In genomic region chr21:45081636-45082035, GRCh38 we compare ENCODE assay signal across 17 cellular contexts. TPM values are rescaled to one million over a fixed set of nuclear protein-coding genes. Genes with fewer than 3 reads are reported as not detected.
DNase-seq lines count a peak whose midpoint lies in the region; ATAC-seq and TF ChIP-seq lines count a peak whose summit lies in the region.
"Had no signal": no experiment of that assay in that cellular context is flagged by ENCODE, and none has a peak within 500 bp of the region (broad histone marks: within the 10 kb centered on the region; RNA-seq: fewer than 3 reads in every experiment).

No MANE protein-coding gene starts in this region.

- H3K36me3 ChIP-seq in SJSA1 (peaks cover 13% of the 10 kb centered on the region), skeletal muscle satellite cell (ENCODE audit: insufficient read depth, low read length) (peaks cover 46% of the 10 kb centered on the region)

- no peak for TF ChIP-seq CTCF in chondrocyte (IDR thresholded peaks at IDR 0.05)

- CTCF ChIA-PET in activated CD4-positive, alpha-beta T cell treated with anti-CD3 and anti-CD28 coated beads, Interleukin-2, amount 10 ng/mL, durations not matched to agents 7 days and 5 days (lab: Charles Lee) = no interaction called here

- peak overlapping the region; percentile 8 for H3K9ac ChIP-seq in skeletal muscle satellite cell (ENCODE audit: low read depth, low read length)

- H3K4me1 ChIP-seq in SJSA1 (replicated peaks) (peaks cover 14% of the 10 kb centered on the region), skeletal muscle satellite cell (ENCODE audit: control insufficient read depth, insufficient read depth, low read length) (peaks cover 70% of the 10 kb centered on the region)

- no peaks in the 10 kb centered on the region for H3K27me3 Mint-ChIP-seq in activated CD4-positive, alpha-beta T cell treated with anti-CD3 and anti-CD28 coated beads, Interleukin-2, amount 10 ng/mL, durations not matched to agents 7 days and 5 days
- no peaks in the 10 kb centered on the region for H3K27me3 Mint-ChIP-seq in chondrocyte (ENCODE audit: low read depth)
- H3K27me3 Mint-ChIP-seq: stimulated activated memory B cell treated with anti-CD40 and anti-IgM and Interleukin-4, amounts not matched to agents 10 μg/mL and 1 μg/mL and 100 μg/mL, for 72 hours had no signal

- POLR2A ChIA-PET in activated CD4-positive, alpha-beta T cell treated with anti-CD3 and anti-CD28 coated beads, Interleukin-2, amount 10 ng/mL, durations not matched to agents 7 days and 5 days (lab: Charles Lee) = interaction anchor here (0.7 kb wide), 1 partner anchor 1242 kb away, joined by 5 read pairs; no protein-coding TSS in a partner anchor

- H3K27ac Mint-ChIP-seq in activated CD4-positive, alpha-beta T cell treated with anti-CD3 and anti-CD28 coated beads, Interleukin-2, amount 10 ng/mL, durations not matched to agents 7 days and 5 days = peak overlapping the region; percentile 90
- H3K27ac Mint-ChIP-seq in chondrocyte (ENCODE audit: unreplicated experiment) = peak overlapping the region; percentile 41
- H3K27ac Mint-ChIP-seq: dendritic cell treated with granulocyte-macrophage colony-stimulating factor and Interleukin-4, amounts not matched to agents 40 ng/mL and 50 ng/mL, for 4 days; stimulated activated memory B cell treated with anti-CD40 and anti-IgM and Interleukin-4, amounts not matched to agents 10 μg/mL and 1 μg/mL and 100 μg/mL, for 72 hours had no signal

- H3K9me3 Mint-ChIP-seq in activated CD4-positive, alpha-beta T cell treated with anti-CD3 and anti-CD28 coated beads, Interleukin-2, amount 10 ng/mL, durations not matched to agents 7 days and 5 days = no peaks in the 10 kb centered on the region
- H3K9me3 Mint-ChIP-seq in chondrocyte (ENCODE audit: low read depth) = no peaks in the 10 kb centered on the region
- H3K9me3 Mint-ChIP-seq: dendritic cell treated with granulocyte-macrophage colony-stimulating factor and Interleukin-4, amounts not matched to agents 40 ng/mL and 50 ng/mL, for 4 days; stimulated activated memory B cell treated with anti-CD40 and anti-IgM and Interleukin-4, amounts not matched to agents 10 μg/mL and 1 μg/mL and 100 μg/mL, for 72 hours had no signal

- H3K9me3 ChIP-seq in SJSA1 (replicated peaks) (no peaks in the 10 kb centered on the region), skeletal muscle satellite cell (replicated peaks; ENCODE audit: low read length) (no peaks in the 10 kb centered on the region)
- H3K9me3 ChIP-seq: A549, spleen had no signal

- H3K27me3 ChIP-seq in SJSA1 (replicated peaks) = no peaks in the 10 kb centered on the region
- no peaks in the 10 kb centered on the region for H3K27me3 ChIP-seq in skeletal muscle satellite cell (ENCODE audit: control insufficient read depth, insufficient read depth, low read length)
- H3K27me3 ChIP-seq: spleen had no signal

- no peak for ATAC-seq in HG03565 (IDR thresholded peaks at IDR 0.05; ENCODE audit: unreplicated experiment)
- ATAC-seq: A549; esophagus mucosa; stimulated activated memory B cell treated with anti-CD40 and anti-IgM and Interleukin-4, amounts not matched to agents 10 μg/mL and 1 μg/mL and 100 μg/mL, for 72 hours had no signal

- H3K4me1 Mint-ChIP-seq in activated CD4-positive, alpha-beta T cell treated with anti-CD3 and anti-CD28 coated beads, Interleukin-2, amount 10 ng/mL, durations not matched to agents 7 days and 5 days = peaks cover 99% of the 10 kb centered on the region
- peaks cover 43% of the 10 kb centered on the region for H3K4me1 Mint-ChIP-seq in chondrocyte (ENCODE audit: low read depth)

- H3K36me3 Mint-ChIP-seq in activated CD4-positive, alpha-beta T cell treated with anti-CD3 and anti-CD28 coated beads, Interleukin-2, amount 10 ng/mL, durations not matched to agents 7 days and 5 days (ENCODE audit: low read depth) = peaks cover 39% of the 10 kb centered on the region
- H3K36me3 Mint-ChIP-seq in chondrocyte (ENCODE audit: low read depth) = peaks cover 19% of the 10 kb centered on the region

- 0 out of 2 replicates have a peak overlapping the region, but pooled peaks have one; percentile 19 for H3K27ac ChIP-seq in SJSA1
- H3K27ac ChIP-seq: A549 had no signal

- peak overlapping the region; percentile 41 for H3K4me3 Mint-ChIP-seq in activated CD4-positive, alpha-beta T cell treated with anti-CD3 and anti-CD28 coated beads, Interleukin-2, amount 10 ng/mL, durations not matched to agents 7 days and 5 days
- no peak overlapping the region for H3K4me3 Mint-ChIP-seq in chondrocyte (ENCODE audit: unreplicated experiment)
- H3K4me3 Mint-ChIP-seq: dendritic cell treated with granulocyte-macrophage colony-stimulating factor and Interleukin-4, amounts not matched to agents 40 ng/mL and 50 ng/mL, for 4 days; stimulated activated memory B cell treated with anti-CD40 and anti-IgM and Interleukin-4, amounts not matched to agents 10 μg/mL and 1 μg/mL and 100 μg/mL, for 72 hours had no signal

- no peak overlapping the region for H3K4me3 ChIP-seq in SJSA1
- no peak overlapping the region for H3K4me3 ChIP-seq in skeletal muscle satellite cell (ENCODE audit: low read length)
- H3K4me3 ChIP-seq: A549, spleen had no signal

- DNase-seq in activated CD4-positive, alpha-beta T cell treated with anti-CD3 and anti-CD28 coated beads, Interleukin-2, amount 10 ng/mL, durations not matched to agents 7 days and 5 days = no peak
- no peak for DNase-seq in activated CD4-positive, alpha-beta T cell treated with anti-CD3 and anti-CD28 coated beads for 4 hours
- DNase-seq in SJSA1 (ENCODE audit: low read depth in 1 of 2, low spot score in 2 of 2) (no peak), chondrocyte (ENCODE audit: low spot score) (no peak), middle frontal gyrus (ENCODE audit: extremely low spot score, low spot score) (no peak), activated gamma-delta T cell treated with Interleukin-2 at 50 U/mL for 16 hours (no peak)
- DNase-seq: glutamatergic neuron, KG1, NCI-H82, posterior cingulate gyrus, spleen had no signal

- no peak overlapping the region for H3K4me2 ChIP-seq in skeletal muscle satellite cell (ENCODE audit: low read length)
- H3K4me2 ChIP-seq: A549 had no signal

RNA-seq across cellular contexts. Expression of gene ADARB1, which starts 7.3 kb away (rescaled TPM):
- 10 to 100 TPM; 43.3 to 45.4 TPM for total RNA-seq in activated CD4-positive, alpha-beta T cell treated with anti-CD3 and anti-CD28 coated beads, Interleukin-2, amount 10 ng/mL, durations not matched to agents 7 days and 5 days
- total RNA-seq in SJSA1 (2014; rRNA removed; shearing (Covaris generic)) = 6.7 and 7.9 TPM in 2 replicates
- total RNA-seq in chondrocyte = 53.8 to 92.8 TPM (median 89.5 TPM) in 3 replicates
- total RNA-seq in skeletal muscle satellite cell (2012; rRNA removed) = 2.5 and 7.4 TPM in 2 replicates
